Comparison of ENCODE assay signal across 8 cellular contexts in the genomic region with DNA sequence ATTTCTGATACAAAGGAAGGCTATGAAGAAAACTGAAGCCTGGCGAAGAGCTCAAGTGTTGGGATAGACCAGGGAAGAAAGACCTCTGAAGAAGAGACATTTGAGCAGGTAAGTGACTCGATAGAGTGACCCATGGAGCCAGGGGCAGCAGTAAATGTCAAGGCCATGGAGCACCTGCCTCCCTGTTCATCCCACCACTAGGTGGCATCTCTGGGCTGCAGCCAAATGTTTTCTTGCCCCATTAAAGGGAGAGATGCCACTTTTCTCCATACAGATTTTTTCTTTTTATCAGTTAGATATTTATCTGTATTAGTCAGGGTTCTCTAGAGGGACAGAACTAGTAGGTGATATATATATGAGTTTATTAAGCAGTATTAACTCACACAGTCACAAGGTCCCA. TPM values are rescaled to one million over a fixed set of nuclear protein-coding genes. Genes with fewer than 3 reads are reported as not detected.
DNase-seq lines count a peak whose midpoint lies in the region; ATAC-seq, FAIRE-seq and TF ChIP-seq lines count a peak whose summit lies in the region.

No MANE protein-coding gene starts in this region.

- peak; percentile 75 to 85 (median 84) for TF ChIP-seq CTCF in GM12878 (IDR thresholded peaks at IDR 0.05 in 2 of 3, conservative IDR thresholded peaks at IDR 0.05 in 1 of 3; ENCODE audit: control insufficient read depth in 2 of 3, extremely low read depth in 1 of 3, insufficient read depth in 1 of 3, low read depth in 3 of 3, low read length in 3 of 3)

- no peak overlapping the region for H3K4me3 Mint-ChIP-seq in stimulated activated effector memory CD8-positive, alpha-beta T cell treated with anti-CD3 and anti-CD28 coated beads, Interleukin-12 subunit alpha, Interleukin-12 subunit beta, amount 100 ng/mL, for 72 hours

- peak; percentile 68 for ATAC-seq in GM12878
- no peak for ATAC-seq in stimulated activated effector memory CD8-positive, alpha-beta T cell treated with anti-CD3 and anti-CD28 coated beads, Interleukin-12 subunit alpha, Interleukin-12 subunit beta, amount 100 ng/mL, for 72 hours
- no peak for ATAC-seq in HG02678 (IDR thresholded peaks at IDR 0.05; ENCODE audit: unreplicated experiment)

- CTCF ChIA-PET in GM12878 (lab: Yijun Ruan, JAX), result interaction anchor here (0.6 to 6.4 kb wide), 13 partner anchors 9 to 475 kb away, joined by 3 to 65 read pairs (median 5); no protein-coding TSS in a partner anchor

- H3K9ac ChIP-seq in GM12878 (ENCODE audit: control insufficient read depth, insufficient read depth, low read length), result no peak overlapping the region

- no peak for TF ChIP-seq POLR2A in GM12878 (IDR thresholded peaks at IDR 0.05; ENCODE audit: low read depth, low read length)

- no peak overlapping the region for H3K27ac Mint-ChIP-seq in stimulated activated effector memory CD8-positive, alpha-beta T cell treated with anti-CD3 and anti-CD28 coated beads, Interleukin-12 subunit alpha, Interleukin-12 subunit beta, amount 100 ng/mL, for 72 hours

- no peak for FAIRE-seq in GM12878 (lab: Jason Lieb, UNC)

- H3K4me2 ChIP-seq in GM12878 (ENCODE audit: control insufficient read depth, insufficient read depth), result no peak overlapping the region

- no peaks in the 10 kb centered on the region for H3K9me3 Mint-ChIP-seq in stimulated activated effector memory CD8-positive, alpha-beta T cell treated with anti-CD3 and anti-CD28 coated beads, Interleukin-12 subunit alpha, Interleukin-12 subunit beta, amount 100 ng/mL, for 72 hours

- in situ Hi-C loops in GM12878 (cut with MboI), result loop anchor here (5.0 kb wide), 1 partner anchor 196 kb away; no protein-coding TSS in a partner anchor

- peaks cover 11% of the 10 kb centered on the region for H3K4me1 Mint-ChIP-seq in stimulated activated effector memory CD8-positive, alpha-beta T cell treated with anti-CD3 and anti-CD28 coated beads, Interleukin-12 subunit alpha, Interleukin-12 subunit beta, amount 100 ng/mL, for 72 hours

- no peak overlapping the region for H3K27ac ChIP-seq in GM12878 (ENCODE audit: control insufficient read depth, insufficient read depth)

- WGBS in GM12878 (ENCODE audit: insufficient coverage, insufficient replicate concordance, low lambda C conversion rate, missing lambda C conversion rate), result 3% methylated on average over 2 of the region's 2 CpGs

- POLR2A ChIA-PET in GM12878 (lab: Charles Lee), result no interaction called here

- H4K20me1 ChIP-seq in GM12878 (ENCODE audit: control insufficient read depth, insufficient read depth), result no peaks in the 10 kb centered on the region

- TF ChIP-seq RAD21 in GM12878 (IDR thresholded peaks at IDR 0.05; ENCODE audit: insufficient read depth, low read depth, low read length), result peak; percentile 78

- no peaks in the 10 kb centered on the region for H3K9me3 ChIP-seq in GM12878 (replicated peaks; ENCODE audit: control insufficient read depth, insufficient read depth, low read length)

- peaks cover 4% of the 10 kb centered on the region for H3K36me3 Mint-ChIP-seq in stimulated activated effector memory CD8-positive, alpha-beta T cell treated with anti-CD3 and anti-CD28 coated beads, Interleukin-12 subunit alpha, Interleukin-12 subunit beta, amount 100 ng/mL, for 72 hours

- BruUV-seq in GM12878 (replicated peaks; lab: Mats Ljungman, UMichigan), result no TSS peak

- no peak for TF ChIP-seq EP300 in GM12878 (IDR thresholded peaks at IDR 0.05; ENCODE audit: borderline replicate concordance in 1 of 2, control insufficient read depth in 1 of 2, low read depth in 2 of 2, low read length in 2 of 2)

- no peak overlapping the region for H3K4me3 ChIP-seq in GM12878

- SMC1A ChIA-PET in GM12878 (lab: Charles Lee; ENCODE audit: uncharacterized antibody, unreplicated experiment), result interaction anchor here (0.6 to 2.0 kb wide), 8 partner anchors 17 to 641 kb away, joined by 3 to 6 read pairs (median 4); no protein-coding TSS in a partner anchor

- no peaks in the 10 kb centered on the region for H3K79me2 ChIP-seq in GM12878 (ENCODE audit: control insufficient read depth, insufficient read depth, low read length)

- H3K4me1 ChIP-seq in GM12878 (ENCODE audit: control insufficient read depth, insufficient read depth, low read length), result no peaks in the 10 kb centered on the region

- intact Hi-C loops in GM12878 (cut with micrococcal nuclease; ENCODE audit: unreplicated experiment), result loop anchor here (1.0 kb wide), 1 partner anchor 195 kb away; no protein-coding TSS in a partner anchor

- no peak overlapping the region for H2AFZ ChIP-seq in GM12878 (ENCODE audit: control insufficient read depth, low read depth, low read length)

- DNase-seq in NCI-H2081 (lab: John Stamatoyannopoulos, UW) (peak; percentile 37 to 53), NCI-H2081 treated with DMSO at 0.1 percent for 48 hours (lab: John Stamatoyannopoulos, UW) (no peak), NCI-H1105 (lab: John Stamatoyannopoulos, UW) (peak; percentile 34), T-helper 2 cell (peak; percentile 7 to 58 (median 26)), GM12878 (ENCODE audit: low read depth, low spot score) (no peak), left kidney (ENCODE audit: low read depth, low spot score) (peak; percentile 67)
- peak; percentile 9 to 57 for DNase-seq in stimulated activated effector memory CD8-positive, alpha-beta T cell treated with anti-CD3 and anti-CD28 coated beads, Interleukin-12 subunit alpha, Interleukin-12 subunit beta, amount 100 ng/mL, for 72 hours (ENCODE audit: low spot score in 2 of 2)

- RAD21 ChIA-PET in GM12878 (lab: Charles Lee; ENCODE audit: unreplicated experiment), result interaction anchor here (1.2 kb wide), 2 partner anchors 22 to 195 kb away, joined by 3 to 4 read pairs; no protein-coding TSS in a partner anchor

- no peaks in the 10 kb centered on the region for H3K27me3 ChIP-seq in GM12878 (replicated peaks in 1 of 2; ENCODE audit: control insufficient read depth in 2 of 2, insufficient read depth in 2 of 2, low read length in 1 of 2)

- H3K36me3 ChIP-seq in GM12878 (ENCODE audit: control insufficient read depth in 2 of 2, insufficient read depth in 2 of 2, low read length in 1 of 2), result no peaks in the 10 kb centered on the region

TF ChIP-seq in GM12878, 131 proteins besides CTCF, POLR2A, EP300 and RAD21:
- peak; percentile 88 for TF ChIP-seq SMC3 (IDR thresholded peaks at IDR 0.05; ENCODE audit: borderline replicate concordance, low read length)
- no peak for TF ChIP-seq CEBPB (IDR thresholded peaks at IDR 0.05; ENCODE audit: borderline replicate concordance in 1 of 2, low read depth in 2 of 2, low read length in 2 of 2)
- 0 out of 2 replicates have a peak, but pooled peaks have one; percentile 42 for TF ChIP-seq YY1 (IDR thresholded peaks at IDR 0.05; ENCODE audit: low read depth, low read length)
TF ChIP-seq in GM12878: peak in this region for 2.

RNA-seq across cellular contexts. Expression of gene ZNF81, which starts 4.9 kb away (rescaled TPM):
- 18.0 and 20.0 TPM in 2 replicates for total RNA-seq in GM12878 (2013; cell fraction: nucleolus; rRNA removed)
- total RNA-seq in GM12878 (2014; rRNA removed) (5.1 and 5.2 TPM in 2 replicates), GM12878 (2014; rRNA removed; fragmentation: Illumina TruSeq; extraction: Trizol) (5.4 and 5.9 TPM in 2 replicates), GM12878 (2021) (7.2 and 7.5 TPM in 2 replicates)
- polyA plus RNA-seq in GM12878 (2011; ENCODE audit: low read depth), result 2.4 TPM
- polyA plus RNA-seq in GM12878 (2011; rRNA removed) (5.5 and 6.1 TPM in 2 replicates), GM12878 (2014; fragmentation: Illumina TruSeq; extraction: Trizol) (4.3 and 4.9 TPM in 2 replicates), GM12878 (2014; fragmentation: Nextera tagmentation; extraction: Ambion mirVana) (1 to 10 TPM; 3.4 to 4.3 TPM), GM12878 (2014; rRNA removed) (2.6 and 4.4 TPM in 2 replicates), GM12878 (2016; fragmentation: Nextera tagmentation; extraction: Ambion mirVana) (1 to 10 TPM; 3.8 to 4.1 TPM)
- 3.2 and 4.4 TPM in 2 replicates for polyA plus RNA-seq in GM12878 (2011; cell fraction: cytosol; rRNA removed)
- polyA plus RNA-seq in GM12878 (2011; cell fraction: nucleus; rRNA removed), result 6.3 and 6.8 TPM in 2 replicates
- polyA plus RNA-seq in GM12878 (2012), result 2.1 and 3.5 TPM in 2 replicates
- polyA minus RNA-seq in GM12878 (2011; rRNA and poly(A)+ RNA removed), result 9.4 and 13.3 TPM in 2 replicates
- 2.8 and 3.7 TPM in 2 replicates for polyA minus RNA-seq in GM12878 (2011; cell fraction: cytosol; rRNA and poly(A)+ RNA removed)
- polyA minus RNA-seq in GM12878 (2011; cell fraction: nucleus; rRNA and poly(A)+ RNA removed), result 5.7 and 10.4 TPM in 2 replicates

Comparison
In these comparisons a context has a peak if more than half of its experiments do, and no peak if none do; other contexts are left out.
1. DNase-seq: peak in NCI-H2081 (2 of 2), NCI-H1105 (single experiment), T-helper 2 cell (5 of 5), left kidney (single experiment) and stimulated activated effector memory CD8-positive, alpha-beta T cell treated with anti-CD3 and anti-CD28 coated beads, Interleukin-12 subunit alpha, Interleukin-12 subunit beta, amount 100 ng/mL, for 72 hours (2 of 2); none in NCI-H2081 treated with DMSO at 0.1 percent for 48 hours (single experiment) and GM12878 (single experiment).